In genomic region chr19:1211494-1212234, GRCh38 we compare ENCODE assay signal across 9 cellular contexts. TPM values are rescaled to one million over a fixed set of nuclear protein-coding genes. Genes with fewer than 3 reads are reported as not detected.
A peak's percentile ranks its signal among the peaks of the same experiment; 100 is the strongest.
DNase-seq lines count a peak whose midpoint lies in the region; ATAC-seq and TF ChIP-seq lines count a peak whose summit lies in the region.
"Had no signal": no experiment of that assay in that cellular context is flagged by ENCODE, and none has a peak within 500 bp of the region (broad histone marks: within the 10 kb centered on the region; RNA-seq: fewer than 3 reads in every experiment).

No MANE protein-coding gene starts in this region.

- no peaks in the 10 kb centered on the region for H3K27me3 ChIP-seq in A673 (replicated peaks; ENCODE audit: insufficient read depth, low read depth, low read length, poor library complexity)

- POLR2A ChIA-PET in A673 (lab: Charles Lee; ENCODE audit: low non-redundant PET), result interaction anchor here (0.8 kb wide), 1 partner anchor 57 kb away, joined by 3 read pairs; no protein-coding TSS in a partner anchor
- POLR2A ChIA-PET in HEK293 (lab: Yijun Ruan, JAX), result interaction anchor here (0.6 to 2.3 kb wide), 5 partner anchors 13 to 536 kb away, joined by 3 to 18 read pairs (median 4); partner anchors contain the start of gene CIRBP

- H3K27ac ChIP-seq in A673 (ENCODE audit: low read depth, low read length, poor library complexity, severe bottlenecking) (peak overlapping the region; percentile 68), HEK293 (ENCODE audit: extremely low read depth, low read depth, low read length) (peak overlapping the region; percentile 24; the same call in 1 of the 2 replicates)

- peak overlapping the region; percentile 78 for H3K27ac Mint-ChIP-seq in mesothelial cell of epicardium

- ATAC-seq in activated CD4-positive, CD25-positive, alpha-beta regulatory T cell treated with anti-CD3 and anti-CD28 coated beads, Interleukin-2, amount 50 U/mL, for 24 hours, result no peak
- no peak for ATAC-seq in HG03469 (IDR thresholded peaks at IDR 0.05; ENCODE audit: unreplicated experiment)

- no TSS peak for BruUV-seq in A673 (replicated peaks; lab: Mats Ljungman, UMichigan)

- H3K36me3 ChIP-seq in A673 (ENCODE audit: insufficient read depth, low read length, poor library complexity, severe bottlenecking) (peaks cover 3% of the 10 kb centered on the region), HEK293 (ENCODE audit: control insufficient read depth in 2 of 2, insufficient read depth in 1 of 2, low read length in 2 of 2) (peaks cover 18 to 40% of the 10 kb centered on the region in 2 experiments; a peak in 2 of 3 replicates)

- peaks cover 9% of the 10 kb centered on the region for H3K36me3 Mint-ChIP-seq in mesothelial cell of epicardium

- TF ChIP-seq CTCF in A673 (conservative IDR thresholded peaks at IDR 0.05; ENCODE audit: low read depth, low read length) (no peak), HEK293 (tag by site-specific recombination; IDR thresholded peaks at IDR 0.05) (no peak), mesothelial cell of epicardium (IDR thresholded peaks at IDR 0.05; ENCODE audit: unreplicated experiment) (no peak)

- peak overlapping the region; percentile 34 for H3K4me3 ChIP-seq in A673 (ENCODE audit: low read depth, low read length, poor library complexity, severe bottlenecking)
- no peak overlapping the region for H3K4me3 ChIP-seq in HEK293 (ENCODE audit: low read depth, low read length)

- no peak overlapping the region for H3K4me3 Mint-ChIP-seq in mesothelial cell of epicardium

- CTCF ChIA-PET in A673 (lab: Charles Lee), result interaction anchor here (0.7 kb wide), 2 partner anchors 8 to 42 kb away, joined by 7 to 9 read pairs; no protein-coding TSS in a partner anchor
- CTCF ChIA-PET in HEK293 (lab: Yijun Ruan, JAX), result interaction anchor here (0.6 to 1.6 kb wide), 3 partner anchors 9 to 220 kb away, joined by 3 read pairs; no protein-coding TSS in a partner anchor

- intact Hi-C loops in A673 (cut with micrococcal nuclease; ENCODE audit: unreplicated experiment), result loop anchor here (10.0 kb wide), 1 partner anchor 187 kb away; the partner anchor contains the start of genes CNN2, RNU6-2 and TMEM259

- H3K9me3 Mint-ChIP-seq in mesothelial cell of epicardium, result no peaks in the 10 kb centered on the region
- H3K9me3 Mint-ChIP-seq: CD8-positive, alpha-beta memory T cell had no signal

- no peaks in the 10 kb centered on the region for H3K27me3 Mint-ChIP-seq in mesothelial cell of epicardium (ENCODE audit: low read depth)
- H3K27me3 Mint-ChIP-seq: CD8-positive, alpha-beta memory T cell had no signal

- DNase-seq in A673 (ENCODE audit: low spot score), result peak; percentile 90
- DNase-seq in dermis blood vessel endothelial cell, result peak; percentile 92
- no peak for DNase-seq in mesothelial cell of epicardium (ENCODE audit: low spot score in 2 of 2, unreplicated experiment in 2 of 2)
- DNase-seq in globus pallidus (ENCODE audit: low spot score), result no peak
- no peak for DNase-seq in midbrain (lab: John Stamatoyannopoulos, UW)
- DNase-seq: CD8-positive, alpha-beta memory T cell had no signal

- H3K4me1 ChIP-seq in A673 (ENCODE audit: insufficient read depth, low read length, poor library complexity, severe bottlenecking) (peaks cover 54% of the 10 kb centered on the region), HEK293 (ENCODE audit: control insufficient read depth, insufficient read depth, low read length) (peaks cover 12% of the 10 kb centered on the region; the same call in 1 of the 2 replicates)

- H3K9me3 ChIP-seq in A673 (ENCODE audit: low read depth, low read length, poor library complexity, severe bottlenecking), result no peaks in the 10 kb centered on the region
- H3K9me3 ChIP-seq in HEK293 (ENCODE audit: control insufficient read depth, insufficient read depth, low read depth, low read length), result no peaks in the 10 kb centered on the region

- H3K4me1 Mint-ChIP-seq in mesothelial cell of epicardium, result peaks cover 32% of the 10 kb centered on the region

TF ChIP-seq in HEK293, 187 proteins besides CTCF, POLR2A, EP300 and RAD21 (continues in another document):
- TF ChIP-seq, protein P1, sequence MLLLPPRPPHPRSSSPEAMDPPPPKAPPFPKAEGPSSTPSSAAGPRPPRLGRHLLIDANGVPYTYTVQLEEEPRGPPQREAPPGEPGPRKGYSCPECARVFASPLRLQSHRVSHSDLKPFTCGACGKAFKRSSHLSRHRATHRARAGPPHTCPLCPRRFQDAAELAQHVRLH (tag by site-specific recombination; IDR thresholded peaks at IDR 0.05), result no peak
- TF ChIP-seq ZNF521 (tag by site-specific recombination; IDR thresholded peaks at IDR 0.05), result no peak
- no peak for TF ChIP-seq ZBTB10 (tag by site-specific recombination; IDR thresholded peaks at IDR 0.05)
- TF ChIP-seq ZNF341 (tag by site-specific recombination; IDR thresholded peaks at IDR 0.05; ENCODE audit: low read depth), result peak; percentile 60
- no peak for TF ChIP-seq INSM2 (tag by site-specific recombination; IDR thresholded peaks at IDR 0.05)
- no peak for TF ChIP-seq ZNF404 (tag by site-specific recombination; IDR thresholded peaks at IDR 0.05)
- no peak for TF ChIP-seq ZBTB44 (tag by site-specific recombination; IDR thresholded peaks at IDR 0.05)
- TF ChIP-seq, protein P2, sequence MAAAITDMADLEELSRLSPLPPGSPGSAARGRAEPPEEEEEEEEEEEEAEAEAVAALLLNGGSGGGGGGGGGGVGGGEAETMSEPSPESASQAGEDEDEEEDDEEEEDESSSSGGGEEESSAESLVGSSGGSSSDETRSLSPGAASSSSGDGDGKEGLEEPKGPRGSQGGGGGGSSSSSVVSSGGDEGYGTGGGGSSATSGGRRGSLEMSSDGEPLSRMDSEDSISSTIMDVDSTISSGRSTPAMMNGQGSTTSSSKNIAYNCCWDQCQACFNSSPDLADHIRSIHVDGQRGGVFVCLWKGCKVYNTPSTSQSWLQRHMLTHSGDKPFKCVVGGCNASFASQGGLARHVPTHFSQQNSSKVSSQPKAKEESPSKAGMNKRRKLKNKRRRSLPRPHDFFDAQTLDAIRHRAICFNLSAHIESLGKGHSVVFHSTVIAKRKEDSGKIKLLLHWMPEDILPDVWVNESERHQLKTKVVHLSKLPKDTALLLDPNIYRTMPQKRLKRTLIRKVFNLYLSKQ (tag by site-specific recombination; IDR thresholded peaks at IDR 0.05; ENCODE audit: borderline replicate concordance), result no peak
- no peak for TF ChIP-seq ZNF416 (tag by site-specific recombination; IDR thresholded peaks at IDR 0.05)

RNA-seq across cellular contexts. Expression of gene STK11, which starts 6.1 kb away (rescaled TPM):
- total RNA-seq in A673 (2021) (64.9 and 73.2 TPM in 2 replicates), dermis blood vessel endothelial cell (107 and 108 TPM in 2 replicates), mesothelial cell of epicardium (71.7 to 73.0 TPM (median 71.8 TPM) in 3 replicates)

RNA-seq across cellular contexts. Expression of gene CBARP, which starts 26.1 kb away (rescaled TPM):
- 13.3 and 15.0 TPM in 2 replicates for total RNA-seq in A673 (2021)
- total RNA-seq in dermis blood vessel endothelial cell, result 2.7 and 2.8 TPM in 2 replicates
- 9.0 to 10.4 TPM (median 9.2 TPM) in 3 replicates for total RNA-seq in mesothelial cell of epicardium

RNA-seq across cellular contexts. Expression of gene ATP5F1D, which starts 29.9 kb away (rescaled TPM):
- total RNA-seq in A673 (2021), result 237 and 250 TPM in 2 replicates
- 19.9 and 31.1 TPM in 2 replicates for total RNA-seq in dermis blood vessel endothelial cell
- total RNA-seq in mesothelial cell of epicardium, result 105 to 115 TPM (median 108 TPM) in 3 replicates

RNA-seq across cellular contexts. Expression of gene MIDN, which starts 36.7 kb away (rescaled TPM):
- total RNA-seq in A673 (2021), result 156 and 169 TPM in 2 replicates
- 22.1 and 27.9 TPM in 2 replicates for total RNA-seq in dermis blood vessel endothelial cell
- 168 to 177 TPM (median 172 TPM) in 3 replicates for total RNA-seq in mesothelial cell of epicardium

RNA-seq across cellular contexts. Expression of gene SBNO2, which starts 37.6 kb away (rescaled TPM):
- total RNA-seq in A673 (2021), result 46.9 and 51.8 TPM in 2 replicates
- total RNA-seq in dermis blood vessel endothelial cell, result 37.1 and 52.2 TPM in 2 replicates
- total RNA-seq in mesothelial cell of epicardium, result 48.5 to 56.1 TPM (median 53.0 TPM) in 3 replicates

Comparison
In these comparisons a context has a peak if more than half of its experiments do, and no peak if none do; other contexts are left out.
1. DNase-seq: peak in A673 (single experiment) and dermis blood vessel endothelial cell (single experiment); none in mesothelial cell of epicardium (0 of 2), globus pallidus (single experiment) and midbrain (single experiment).